17 cellular contexts compared by ENCODE assay signal in genomic region chr21:33550772-33551660, GRCh38. TPM values are rescaled to one million over a fixed set of nuclear protein-coding genes. Genes with fewer than 3 reads are reported as not detected.
A peak's percentile ranks its signal among the peaks of the same experiment; 100 is the strongest.
DNase-seq lines count a peak whose midpoint lies in the region; ATAC-seq, FAIRE-seq and TF ChIP-seq lines count a peak whose summit lies in the region.
"Had no signal": no experiment of that assay in that cellular context is flagged by ENCODE, and none has a peak within 500 bp of the region (broad histone marks: within the 10 kb centered on the region; RNA-seq: fewer than 3 reads in every experiment).

No MANE protein-coding gene starts in this region.

- BruUV-seq in GM12878 (replicated peaks; lab: Mats Ljungman, UMichigan): no TSS peak

- SMC1A ChIA-PET in GM12878 (lab: Charles Lee; ENCODE audit: uncharacterized antibody, unreplicated experiment): interaction anchor here (0.6 to 1.2 kb wide), 3 partner anchors 8 to 23 kb away, joined by 3 to 6 read pairs (median 4); partner anchors contain the start of gene SON

- H3K36me3 ChIP-seq in heart right ventricle (peaks cover 14 to 100% (median 76%) of the 10 kb centered on the region in 9 donors), GM12878 (ENCODE audit: control insufficient read depth in 2 of 2, insufficient read depth in 2 of 2, low read length in 1 of 2) (peaks cover 40 to 63% of the 10 kb centered on the region in 2 experiments), upper lobe of left lung (peaks cover 58 to 97% (median 79%) of the 10 kb centered on the region in 4 donors)

- H3K4me3 Mint-ChIP-seq in memory B cell (no peak overlapping the region), type B pancreatic cell (no peak overlapping the region)

- H3K27ac ChIP-seq in heart right ventricle (no peak overlapping the region), GM12878 (ENCODE audit: control insufficient read depth, insufficient read depth) (no peak overlapping the region), upper lobe of left lung (no peak overlapping the region)
- H3K27ac ChIP-seq: BLaER1 had no signal

- H4K20me1 ChIP-seq in GM12878 (ENCODE audit: control insufficient read depth, insufficient read depth): peaks cover 2% of the 10 kb centered on the region

- WGBS in heart right ventricle, 2 donors: 96 to 98% methylated on average over 23 of the region's 23 CpGs
- WGBS in GM12878 (ENCODE audit: insufficient coverage, insufficient replicate concordance, low lambda C conversion rate, missing lambda C conversion rate): over 99% methylated on average over 23 of the region's 23 CpGs
- WGBS in upper lobe of left lung, 2 donors: 97 to 98% methylated on average over 9 to 23 of the region's 23 CpGs

- FAIRE-seq in GM12878 (lab: Jason Lieb, UNC): no peak
- FAIRE-seq: G401.6 had no signal

- intact Hi-C loops in heart right ventricle (cut with DNase I) (no loop called here), cardiac septum (cut with DNase I) (no loop called here), GM12878 (cut with micrococcal nuclease; ENCODE audit: unreplicated experiment) (no loop called here)

- in situ Hi-C loops in GM12878 (cut with MboI): no loop called here

- H3K4me1 ChIP-seq in heart right ventricle: peaks cover 4 to 40% (median 20%) of the 10 kb centered on the region in 9 donors
- H3K4me1 ChIP-seq in GM12878 (ENCODE audit: control insufficient read depth, insufficient read depth, low read length): no peaks in the 10 kb centered on the region
- peaks cover 10 to 20% (median 13%) of the 10 kb centered on the region in 4 donors for H3K4me1 ChIP-seq in upper lobe of left lung

- no peak overlapping the region for H2AFZ ChIP-seq in GM12878 (ENCODE audit: control insufficient read depth, low read depth, low read length)

- no peak for TF ChIP-seq EP300 in GM12878 (IDR thresholded peaks at IDR 0.05; ENCODE audit: borderline replicate concordance in 1 of 2, control insufficient read depth in 1 of 2, low read depth in 2 of 2, low read length in 2 of 2)
- TF ChIP-seq EP300 in upper lobe of left lung (IDR thresholded peaks at IDR 0.05): no peak

- TF ChIP-seq CTCF in heart right ventricle (IDR thresholded peaks at IDR 0.05) (no peak), GM12878 (IDR thresholded peaks at IDR 0.05 in 2 of 3, conservative IDR thresholded peaks at IDR 0.05 in 1 of 3; ENCODE audit: control insufficient read depth in 2 of 3, extremely low read depth in 1 of 3, insufficient read depth in 1 of 3, low read depth in 3 of 3, low read length in 3 of 3) (no peak), upper lobe of left lung (IDR thresholded peaks at IDR 0.05) (no peak), type B pancreatic cell (conservative IDR thresholded peaks at IDR 0.05) (no peak)

- no peak for TF ChIP-seq RAD21 in GM12878 (IDR thresholded peaks at IDR 0.05; ENCODE audit: insufficient read depth, low read depth, low read length)

- TF ChIP-seq POLR2A in GM12878 (IDR thresholded peaks at IDR 0.05; ENCODE audit: low read depth, low read length) (peak; percentile 73; the same call in 1 of the 2 replicates), upper lobe of left lung (IDR thresholded peaks at IDR 0.05) (no peak)

- RAD21 ChIA-PET in GM12878 (lab: Charles Lee; ENCODE audit: unreplicated experiment): no interaction called here

- no peaks in the 10 kb centered on the region for H3K9me3 ChIP-seq in heart right ventricle
- peaks cover 21% of the 10 kb centered on the region; the same call in 2 of the 3 replicates for H3K9me3 ChIP-seq in GM12878 (replicated peaks; ENCODE audit: control insufficient read depth, insufficient read depth, low read length)
- no peaks in the 10 kb centered on the region for H3K9me3 ChIP-seq in upper lobe of left lung
- H3K9me3 ChIP-seq: BLaER1, MG63 had no signal

- H3K27ac Mint-ChIP-seq in memory B cell: no peak overlapping the region
- H3K27ac Mint-ChIP-seq in type B pancreatic cell: no peak overlapping the region

- no peaks in the 10 kb centered on the region for H3K9me3 Mint-ChIP-seq in memory B cell
- no peaks in the 10 kb centered on the region for H3K9me3 Mint-ChIP-seq in type B pancreatic cell

- CTCF ChIA-PET in GM12878 (lab: Yijun Ruan, JAX): interaction anchor here (0.6 to 1.4 kb wide), 2 partner anchors 19 to 55 kb away, joined by 3 to 4 read pairs; no protein-coding TSS in a partner anchor

- H3K9ac ChIP-seq in GM12878 (ENCODE audit: control insufficient read depth, insufficient read depth, low read length): no peak overlapping the region
- H3K9ac ChIP-seq: BLaER1 had no signal

- peaks cover 91% of the 10 kb centered on the region for H3K79me2 ChIP-seq in GM12878 (ENCODE audit: control insufficient read depth, insufficient read depth, low read length)

- H3K4me3 ChIP-seq in heart right ventricle (no peak overlapping the region), GM12878 (no peak overlapping the region), upper lobe of left lung (no peak overlapping the region)
- H3K4me3 ChIP-seq: BLaER1, MG63 had no signal

- ATAC-seq in heart right ventricle (peak in 5 of 8 donors; percentile 13 to 46 (median 19)), GM12878 (no peak), memory B cell (ENCODE audit: low read depth) (peak; percentile 4), upper lobe of left lung (ENCODE audit: low FRiP score in 2 of 2) (peak; percentile 15 to 56)

- H3K4me2 ChIP-seq in GM12878 (ENCODE audit: control insufficient read depth, insufficient read depth): no peak overlapping the region
- H3K4me2 ChIP-seq: BLaER1 had no signal

- POLR2A ChIA-PET in GM12878 (lab: Charles Lee): no interaction called here

- H3K27me3 Mint-ChIP-seq in memory B cell (no peaks in the 10 kb centered on the region), type B pancreatic cell (no peaks in the 10 kb centered on the region)

- H3K27me3 ChIP-seq in heart right ventricle: no peaks in the 10 kb centered on the region
- H3K27me3 ChIP-seq in GM12878 (replicated peaks in 1 of 2; ENCODE audit: control insufficient read depth in 2 of 2, insufficient read depth in 2 of 2, low read length in 1 of 2): no peaks in the 10 kb centered on the region
- H3K27me3 ChIP-seq in upper lobe of left lung: no peaks in the 10 kb centered on the region
- H3K27me3 ChIP-seq: BLaER1, MG63 had no signal

- H3K36me3 Mint-ChIP-seq in memory B cell (peaks cover 38% of the 10 kb centered on the region), type B pancreatic cell (peaks cover 52% of the 10 kb centered on the region)

- DNase-seq in heart right ventricle: no peak
- DNase-seq in cardiac septum (ENCODE audit: low spot score): no peak
- DNase-seq in GM12878 (ENCODE audit: low read depth, low spot score): no peak
- DNase-seq in memory B cell (ENCODE audit: low spot score in 2 of 2): no peak
- DNase-seq in upper lobe of left lung: peak in 1 of 2 donors; percentile 58
- DNase-seq in type B pancreatic cell (ENCODE audit: extremely low spot score, unreplicated experiment): no peak
- DNase-seq in NCI-H1048 (lab: John Stamatoyannopoulos, UW): no peak
- no peak for DNase-seq in NCI-H1105 treated with DMSO at 0.1 percent for 48 hours (lab: John Stamatoyannopoulos, UW)
- DNase-seq: DMS79 treated with DMSO at 0.1 percent for 48 hours, Karpas-422, MG63, NCI-H1105, NCI-H1694 treated with DMSO at 0.1 percent for 48 hours, NCI-H226, NCI-H524 treated with DMSO at 0.1 percent for 48 hours had no signal

- peaks cover 21% of the 10 kb centered on the region for H3K4me1 Mint-ChIP-seq in memory B cell
- H3K4me1 Mint-ChIP-seq in type B pancreatic cell (ENCODE audit: unreplicated experiment): peaks cover 7% of the 10 kb centered on the region

RNA-seq across cellular contexts. Expression of gene SON, which starts 8.2 kb away (rescaled TPM):
- total RNA-seq in heart right ventricle (100 to 1,000 TPM; 137 to 176 (median 156) TPM), cardiac septum (212 TPM), GM12878 (2014; rRNA removed) (130 and 146 TPM in 2 replicates), GM12878 (2014; rRNA removed; fragmentation: Illumina TruSeq; extraction: Trizol) (122 and 133 TPM in 2 replicates), GM12878 (2021) (250 and 270 TPM in 2 replicates), upper lobe of left lung (1,000 to 10,000 TPM in 1 of 6 donors, 100 to 1,000 TPM in 5; 236 to 1,038 (median 307) TPM), type B pancreatic cell (ENCODE audit: low replicate concordance) (310 and 329 TPM in 2 replicates)
- polyA plus RNA-seq in heart right ventricle (100 to 1,000 TPM in 1 of 2 donors, 10 to 100 TPM in 1; 53.6 to 235 TPM), GM12878 (2011; rRNA removed) (94.8 and 95.7 TPM in 2 replicates), GM12878 (2014; fragmentation: Illumina TruSeq; extraction: Trizol) (232 and 307 TPM in 2 replicates), GM12878 (2014; fragmentation: Nextera tagmentation; extraction: Ambion mirVana) (100 to 1,000 TPM; 418 to 788 TPM), GM12878 (2014; rRNA removed) (113 and 131 TPM in 2 replicates), GM12878 (2016; fragmentation: Nextera tagmentation; extraction: Ambion mirVana) (100 to 1,000 TPM; 462 to 491 TPM)
- 294 and 296 TPM in 2 replicates for total RNA-seq in GM12878 (2013; cell fraction: nucleolus; rRNA removed)
- polyA plus RNA-seq in GM12878 (2011; ENCODE audit: low read depth): 119 TPM
- polyA plus RNA-seq in GM12878 (2011; cell fraction: cytosol; rRNA removed): 79.8 and 109 TPM in 2 replicates
- 266 and 369 TPM in 2 replicates for polyA plus RNA-seq in GM12878 (2011; cell fraction: nucleus; rRNA removed)
- 145 and 206 TPM in 2 replicates for polyA plus RNA-seq in GM12878 (2012)
- polyA minus RNA-seq in GM12878 (2011; rRNA and poly(A)+ RNA removed): 196 and 218 TPM in 2 replicates
- 76.0 and 102 TPM in 2 replicates for polyA minus RNA-seq in GM12878 (2011; cell fraction: cytosol; rRNA and poly(A)+ RNA removed)
- 107 and 132 TPM in 2 replicates for polyA minus RNA-seq in GM12878 (2011; cell fraction: nucleus; rRNA and poly(A)+ RNA removed)

RNA-seq across cellular contexts. Expression of gene GART, which starts 9.1 kb away (rescaled TPM):
- 10 to 100 TPM; 30.7 to 52.6 (median 46.3) TPM for total RNA-seq in heart right ventricle
- polyA plus RNA-seq in heart right ventricle: 10 to 100 TPM; 11.3 to 26.0 TPM
- total RNA-seq in cardiac septum: 45.3 TPM
- 305 and 315 TPM in 2 replicates for total RNA-seq in GM12878 (2013; cell fraction: nucleolus; rRNA removed)
- 96.6 and 104 TPM in 2 replicates for total RNA-seq in GM12878 (2014; rRNA removed)
- total RNA-seq in GM12878 (2014; rRNA removed; fragmentation: Illumina TruSeq; extraction: Trizol): 115 and 116 TPM in 2 replicates
- 142 and 145 TPM in 2 replicates for total RNA-seq in GM12878 (2021)
- 39.3 TPM for polyA plus RNA-seq in GM12878 (2011; ENCODE audit: low read depth)
- polyA plus RNA-seq in GM12878 (2011; rRNA removed): 44.7 and 52.5 TPM in 2 replicates
- 29.1 and 34.3 TPM in 2 replicates for polyA plus RNA-seq in GM12878 (2011; cell fraction: cytosol; rRNA removed)
- polyA plus RNA-seq in GM12878 (2011; cell fraction: nucleus; rRNA removed): 54.0 and 74.7 TPM in 2 replicates
- 39.5 and 49.2 TPM in 2 replicates for polyA plus RNA-seq in GM12878 (2012)
- polyA plus RNA-seq in GM12878 (2014; fragmentation: Illumina TruSeq; extraction: Trizol): 150 and 157 TPM in 2 replicates
- 10 to 100 TPM; 74.8 to 80.3 TPM for polyA plus RNA-seq in GM12878 (2014; fragmentation: Nextera tagmentation; extraction: Ambion mirVana)
- 64.0 and 68.3 TPM in 2 replicates for polyA plus RNA-seq in GM12878 (2014; rRNA removed)
- 100 to 1,000 TPM; 177 to 178 TPM for polyA plus RNA-seq in GM12878 (2016; fragmentation: Nextera tagmentation; extraction: Ambion mirVana)
- 35.4 and 42.8 TPM in 2 replicates for polyA minus RNA-seq in GM12878 (2011; rRNA and poly(A)+ RNA removed)
- 21.5 and 28.3 TPM in 2 replicates for polyA minus RNA-seq in GM12878 (2011; cell fraction: cytosol; rRNA and poly(A)+ RNA removed)
- polyA minus RNA-seq in GM12878 (2011; cell fraction: nucleus; rRNA and poly(A)+ RNA removed): 31.3 and 44.2 TPM in 2 replicates
- 10 to 100 TPM; 55.9 to 89.8 (median 64.3) TPM for total RNA-seq in upper lobe of left lung
- 63.6 and 107 TPM in 2 replicates for total RNA-seq in type B pancreatic cell (ENCODE audit: low replicate concordance)

RNA-seq across cellular contexts. Expression of gene DONSON, which starts 37.5 kb away (rescaled TPM):
- total RNA-seq in heart right ventricle: 1 to 10 TPM; 3.3 to 6.9 (median 5.5) TPM
- 10 to 100 TPM; 13.2 to 17.9 TPM for polyA plus RNA-seq in heart right ventricle
- total RNA-seq in cardiac septum: 8.2 TPM
- 25.2 and 30.0 TPM in 2 replicates for total RNA-seq in GM12878 (2013; cell fraction: nucleolus; rRNA removed)
- total RNA-seq in GM12878 (2014; rRNA removed): 28.1 and 29.1 TPM in 2 replicates
- 36.3 and 39.1 TPM in 2 replicates for total RNA-seq in GM12878 (2014; rRNA removed; fragmentation: Illumina TruSeq; extraction: Trizol)
- 21.6 and 23.4 TPM in 2 replicates for total RNA-seq in GM12878 (2021)
- 17.2 TPM for polyA plus RNA-seq in GM12878 (2011; ENCODE audit: low read depth)
- polyA plus RNA-seq in GM12878 (2011; rRNA removed): 51.2 and 72.5 TPM in 2 replicates
- polyA plus RNA-seq in GM12878 (2011; cell fraction: cytosol; rRNA removed): 24.8 and 27.8 TPM in 2 replicates
- polyA plus RNA-seq in GM12878 (2011; cell fraction: nucleus; rRNA removed): 37.1 and 44.0 TPM in 2 replicates
- polyA plus RNA-seq in GM12878 (2012): 27.8 and 39.7 TPM in 2 replicates
- 40.5 and 51.2 TPM in 2 replicates for polyA plus RNA-seq in GM12878 (2014; fragmentation: Illumina TruSeq; extraction: Trizol)
- polyA plus RNA-seq in GM12878 (2014; fragmentation: Nextera tagmentation; extraction: Ambion mirVana): 10 to 100 TPM; 13.6 to 25.8 TPM
- polyA plus RNA-seq in GM12878 (2014; rRNA removed): 23.7 and 26.7 TPM in 2 replicates
- polyA plus RNA-seq in GM12878 (2016; fragmentation: Nextera tagmentation; extraction: Ambion mirVana): 10 to 100 TPM; 47.3 to 49.3 TPM
- 32.1 and 37.0 TPM in 2 replicates for polyA minus RNA-seq in GM12878 (2011; rRNA and poly(A)+ RNA removed)
- 11.6 and 16.0 TPM in 2 replicates for polyA minus RNA-seq in GM12878 (2011; cell fraction: cytosol; rRNA and poly(A)+ RNA removed)
- 12.9 and 14.5 TPM in 2 replicates for polyA minus RNA-seq in GM12878 (2011; cell fraction: nucleus; rRNA and poly(A)+ RNA removed)
- total RNA-seq in upper lobe of left lung: 10 to 100 TPM in 2 of 6 donors, 1 to 10 TPM in 4; 4.3 to 19.2 (median 6.3) TPM
- total RNA-seq in type B pancreatic cell (ENCODE audit: low replicate concordance): 17.3 and 27.4 TPM in 2 replicates

RNA-seq across cellular contexts. Expression of gene DNAJC28, which starts 59.5 kb away (rescaled TPM):
- total RNA-seq in heart right ventricle (10 to 100 TPM in 1 of 10 donors, 1 to 10 TPM in 9; 4.5 to 10.1 (median 6.9) TPM), cardiac septum (4.6 TPM), GM12878 (2014; rRNA removed) (0.45 and 0.49 TPM in 2 replicates), GM12878 (2014; rRNA removed; fragmentation: Illumina TruSeq; extraction: Trizol) (0.63 and 0.74 TPM in 2 replicates), GM12878 (2021) (0.26 and 0.58 TPM in 2 replicates), upper lobe of left lung (1 to 10 TPM in 5 of 6 donors, under 1 TPM in 1; 0.55 to 3.1 (median 1.6) TPM), type B pancreatic cell (ENCODE audit: low replicate concordance) (2.3 and 3.0 TPM in 2 replicates)
- polyA plus RNA-seq in heart right ventricle (1 to 10 TPM; 2.2 to 4.2 TPM), GM12878 (2011; rRNA removed) (0.34 and 0.88 TPM in 2 replicates), GM12878 (2014; fragmentation: Illumina TruSeq; extraction: Trizol) (0.32 and 0.54 TPM in 2 replicates), GM12878 (2014; fragmentation: Nextera tagmentation; extraction: Ambion mirVana) (under 1 TPM; 0.53 to 0.77 TPM), GM12878 (2014; rRNA removed) (0.46 and 0.59 TPM in 2 replicates), GM12878 (2016; fragmentation: Nextera tagmentation; extraction: Ambion mirVana) (under 1 TPM; 0.29 to 0.55 TPM)
- total RNA-seq in GM12878 (2013; cell fraction: nucleolus; rRNA removed): 1.4 and 1.6 TPM in 2 replicates
- polyA plus RNA-seq in GM12878 (2011; ENCODE audit: low read depth): 0.41 TPM
- 0.06 and 0.12 TPM in 2 replicates for polyA plus RNA-seq in GM12878 (2011; cell fraction: cytosol; rRNA removed)
- 0.12 and 0.18 TPM in 2 replicates for polyA plus RNA-seq in GM12878 (2011; cell fraction: nucleus; rRNA removed)
- 0.58 and 0.63 TPM in 2 replicates for polyA plus RNA-seq in GM12878 (2012)
- polyA minus RNA-seq in GM12878 (2011; rRNA and poly(A)+ RNA removed): 0.21 and 0.29 TPM in 2 replicates
- not detected in 2 replicates for polyA minus RNA-seq in GM12878 (2011; cell fraction: cytosol; rRNA and poly(A)+ RNA removed)
- 0.57 and 0.73 TPM in 2 replicates for polyA minus RNA-seq in GM12878 (2011; cell fraction: nucleus; rRNA and poly(A)+ RNA removed)
